Comparison of ENCODE assay signal across 1 cellular context in the genomic region with DNA sequence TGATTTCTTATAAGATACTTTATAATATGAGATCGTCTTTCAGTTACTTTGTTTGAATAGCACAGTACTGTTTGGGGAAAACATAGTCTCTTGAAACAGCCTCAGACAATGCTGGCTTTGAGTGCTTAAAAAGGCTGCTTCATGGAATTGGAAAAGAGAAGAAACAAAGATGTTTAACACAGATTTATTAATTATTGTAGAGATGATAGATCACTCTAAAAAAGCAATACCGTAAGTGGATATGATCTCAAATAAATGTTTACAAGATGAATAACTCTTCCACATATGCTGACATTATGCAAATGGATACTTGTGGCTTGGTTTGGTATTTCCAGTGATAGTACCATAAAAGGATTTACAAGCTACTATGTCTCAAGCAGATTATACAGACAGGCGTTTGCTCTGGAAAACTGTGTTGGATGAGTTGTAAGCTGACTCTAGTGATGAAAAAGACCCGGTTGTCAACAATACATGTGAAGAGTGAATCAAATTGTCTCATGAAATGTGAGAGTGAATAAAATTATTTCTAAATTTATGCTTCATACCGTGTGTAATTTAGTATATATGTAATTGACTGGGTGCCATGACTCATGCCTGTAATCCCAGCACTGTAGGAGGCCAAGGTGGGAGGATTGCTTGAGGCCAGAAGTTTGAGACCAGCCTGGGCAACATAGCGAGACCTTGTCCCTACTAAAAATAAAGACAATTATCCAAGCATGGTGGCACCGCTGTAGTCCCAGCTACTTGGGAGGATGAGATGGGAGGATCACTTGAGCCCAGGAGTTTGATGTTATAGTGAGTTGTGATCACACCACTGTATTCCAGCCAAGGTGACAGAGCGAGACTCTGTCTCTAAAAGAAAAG.
TF ChIP-seq lines count a peak whose summit lies in the region.

No MANE protein-coding gene starts in this region.

TF ChIP-seq in HEK293, 187 proteins besides CTCF, POLR2A, EP300 and RAD21 (continued from another document):
- TF ChIP-seq, protein P1, sequence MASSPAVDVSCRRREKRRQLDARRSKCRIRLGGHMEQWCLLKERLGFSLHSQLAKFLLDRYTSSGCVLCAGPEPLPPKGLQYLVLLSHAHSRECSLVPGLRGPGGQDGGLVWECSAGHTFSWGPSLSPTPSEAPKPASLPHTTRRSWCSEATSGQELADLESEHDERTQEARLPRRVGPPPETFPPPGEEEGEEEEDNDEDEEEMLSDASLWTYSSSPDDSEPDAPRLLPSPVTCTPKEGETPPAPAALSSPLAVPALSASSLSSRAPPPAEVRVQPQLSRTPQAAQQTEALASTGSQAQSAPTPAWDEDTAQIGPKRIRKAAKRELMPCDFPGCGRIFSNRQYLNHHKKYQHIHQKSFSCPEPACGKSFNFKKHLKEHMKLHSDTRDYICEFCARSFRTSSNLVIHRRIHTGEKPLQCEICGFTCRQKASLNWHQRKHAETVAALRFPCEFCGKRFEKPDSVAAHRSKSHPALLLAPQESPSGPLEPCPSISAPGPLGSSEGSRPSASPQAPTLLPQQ (tag by site-specific recombination; IDR thresholded peaks at IDR 0.05): no peak
- peak; percentile 38; the same call in 1 of the 2 replicates for TF ChIP-seq ZNF423 (tag by site-specific recombination; IDR thresholded peaks at IDR 0.05)
- no peak for TF ChIP-seq HOXD13 (CRISPR knock-in tag; IDR thresholded peaks at IDR 0.05; ENCODE audit: borderline replicate concordance)
- TF ChIP-seq, protein P2, sequence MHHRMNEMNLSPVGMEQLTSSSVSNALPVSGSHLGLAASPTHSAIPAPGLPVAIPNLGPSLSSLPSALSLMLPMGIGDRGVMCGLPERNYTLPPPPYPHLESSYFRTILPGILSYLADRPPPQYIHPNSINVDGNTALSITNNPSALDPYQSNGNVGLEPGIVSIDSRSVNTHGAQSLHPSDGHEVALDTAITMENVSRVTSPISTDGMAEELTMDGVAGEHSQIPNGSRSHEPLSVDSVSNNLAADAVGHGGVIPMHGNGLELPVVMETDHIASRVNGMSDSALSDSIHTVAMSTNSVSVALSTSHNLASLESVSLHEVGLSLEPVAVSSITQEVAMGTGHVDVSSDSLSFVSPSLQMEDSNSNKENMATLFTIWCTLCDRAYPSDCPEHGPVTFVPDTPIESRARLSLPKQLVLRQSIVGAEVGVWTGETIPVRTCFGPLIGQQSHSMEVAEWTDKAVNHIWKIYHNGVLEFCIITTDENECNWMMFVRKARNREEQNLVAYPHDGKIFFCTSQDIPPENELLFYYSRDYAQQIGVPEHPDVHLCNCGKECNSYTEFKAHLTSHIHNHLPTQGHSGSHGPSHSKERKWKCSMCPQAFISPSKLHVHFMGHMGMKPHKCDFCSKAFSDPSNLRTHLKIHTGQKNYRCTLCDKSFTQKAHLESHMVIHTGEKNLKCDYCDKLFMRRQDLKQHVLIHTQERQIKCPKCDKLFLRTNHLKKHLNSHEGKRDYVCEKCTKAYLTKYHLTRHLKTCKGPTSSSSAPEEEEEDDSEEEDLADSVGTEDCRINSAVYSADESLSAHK (tag by site-specific recombination; IDR thresholded peaks at IDR 0.05): peak; percentile 55; the same call in 1 of the 2 replicates
- TF ChIP-seq WT1 (tag by site-specific recombination; IDR thresholded peaks at IDR 0.05): peak; percentile 51; the same call in 1 of the 2 replicates
